In the genomic region with DNA sequence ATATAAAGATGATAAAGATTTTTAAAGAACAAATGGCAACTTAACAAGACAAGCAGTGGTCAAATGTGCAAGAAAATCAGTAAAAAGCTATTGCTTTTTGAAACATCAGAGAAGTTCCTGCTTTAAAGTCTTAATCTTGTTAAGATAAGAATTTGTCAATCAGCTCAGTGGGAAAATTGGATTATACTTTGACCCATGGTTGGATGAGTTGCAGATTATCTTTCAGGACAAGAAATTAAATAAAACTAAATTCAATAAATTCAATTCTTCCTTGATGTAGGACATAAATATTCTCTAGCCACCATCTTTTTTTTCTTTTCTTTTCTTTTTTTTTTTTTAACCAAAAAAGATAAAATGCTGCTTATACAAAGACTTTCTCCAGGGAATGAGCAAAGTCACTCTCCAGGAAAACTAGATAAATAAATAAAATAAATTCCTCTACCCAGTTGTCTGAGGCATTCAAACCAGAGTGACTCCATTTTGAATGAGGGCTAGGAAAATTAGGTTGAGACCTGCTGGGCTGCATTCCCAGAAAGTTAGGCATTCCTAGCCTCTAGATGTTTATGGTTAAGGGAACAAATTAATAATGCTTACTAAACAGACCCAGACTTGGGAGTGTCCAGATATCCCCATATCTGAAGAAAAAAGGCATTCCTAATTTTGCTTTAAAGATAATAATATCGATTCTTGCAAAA, we compare ENCODE assay signal across 22 cellular contexts.
DNase-seq lines count a peak whose midpoint lies in the region; ATAC-seq and TF ChIP-seq lines count a peak whose summit lies in the region.
"Had no signal": no experiment of that assay in that cellular context is flagged by ENCODE, and none has a peak within 500 bp of the region (broad histone marks: within the 10 kb centered on the region; RNA-seq: fewer than 3 reads in every experiment).

No MANE protein-coding gene starts in this region.

- H3K56ac ChIP-seq in mesendoderm (ENCODE audit: low read length), result no peak overlapping the region

- TF ChIP-seq CTCF in cardiac muscle cell (IDR thresholded peaks at IDR 0.05; ENCODE audit: low read depth, low read length) (no peak), heart right ventricle (IDR thresholded peaks at IDR 0.05) (no peak)

- DNase-seq in cardiac muscle cell (ENCODE audit: low read depth in 1 of 2, low spot score in 1 of 2) (no peak), heart right ventricle (no peak), SK-N-DZ (ENCODE audit: low spot score) (peak; percentile 72), mesendoderm (peak; percentile 23), GM03348 (ENCODE audit: low spot score) (no peak), NOMO-1 treated with dmso at 0.1 percent for 144 hours (lab: John Stamatoyannopoulos, UW; ENCODE audit: unreplicated experiment) (no peak), NCI-H2171 (lab: John Stamatoyannopoulos, UW) (no peak)
- DNase-seq: 8988T; ACHN; AML-193; BE2C; CD4-positive, alpha-beta T cell; CD8-positive, alpha-beta memory T cell; DMS 273 treated with DMSO at 0.1 percent for 48 hours; DMS79; EL; GF-D8; GOT3; HFFc6 had no signal

- H3K79me2 ChIP-seq in mesendoderm (ENCODE audit: control insufficient read depth, insufficient read depth, low read length), result no peaks in the 10 kb centered on the region

- H2BK15ac ChIP-seq in mesendoderm (replicated peaks; ENCODE audit: low read depth), result no peak overlapping the region

- H3K4me2 ChIP-seq in mesendoderm (ENCODE audit: low read length), result no peak overlapping the region
- H3K4me2 ChIP-seq: A549; BLaER1 treated with 17β-estradiol and CSF1 and Interleukin-3, amounts not matched to agents 10 nM and 100 nM had no signal

- no peak overlapping the region for H4K5ac ChIP-seq in mesendoderm (ENCODE audit: low read length)

- no peak overlapping the region for H4K8ac ChIP-seq in mesendoderm (ENCODE audit: low read depth, low read length)

- H3K4me1 ChIP-seq in cardiac muscle cell (ENCODE audit: low read depth), result peaks cover 11% of the 10 kb centered on the region
- no peaks in the 10 kb centered on the region for H3K4me1 ChIP-seq in heart right ventricle
- H3K4me1 ChIP-seq in mesendoderm (ENCODE audit: control insufficient read depth, low read depth, low read length), result no peaks in the 10 kb centered on the region
- H3K4me1 ChIP-seq: A549, HAP-1 had no signal

- H3K4me3 ChIP-seq in cardiac muscle cell, result no peak overlapping the region
- no peak overlapping the region for H3K4me3 ChIP-seq in heart right ventricle
- no peak overlapping the region for H3K4me3 ChIP-seq in mesendoderm (ENCODE audit: low read length)
- H3K4me3 ChIP-seq: A549; BLaER1 treated with 17β-estradiol and CSF1 and Interleukin-3, amounts not matched to agents 10 nM and 100 nM; HAP-1 had no signal

- no peak overlapping the region for H3K23ac ChIP-seq in mesendoderm (ENCODE audit: low read length)

- H3K4ac ChIP-seq in mesendoderm (ENCODE audit: low read depth, low read length), result no peak overlapping the region

- ATAC-seq in heart right ventricle, result no peak
- ATAC-seq: A549 had no signal

- no peak overlapping the region for H3K18ac ChIP-seq in mesendoderm (ENCODE audit: low read length)

- intact Hi-C loops in heart right ventricle (cut with DNase I), result no loop called here

- H3K9ac ChIP-seq in mesendoderm (ENCODE audit: low read length), result no peak overlapping the region
- H3K9ac ChIP-seq: BLaER1 treated with 17β-estradiol and CSF1 and Interleukin-3, amounts not matched to agents 10 nM and 100 nM had no signal

- H3K9me3 ChIP-seq in cardiac muscle cell (ENCODE audit: low read depth), result no peaks in the 10 kb centered on the region
- H3K9me3 ChIP-seq in heart right ventricle, result no peaks in the 10 kb centered on the region
- H3K9me3 ChIP-seq: A549; BE2C; BLaER1 treated with 17β-estradiol and CSF1 and Interleukin-3, amounts not matched to agents 10 nM and 100 nM; HAP-1 had no signal

- H3K36me3 ChIP-seq in cardiac muscle cell (no peaks in the 10 kb centered on the region), heart right ventricle (no peaks in the 10 kb centered on the region), mesendoderm (ENCODE audit: control insufficient read depth, insufficient read depth, low read length) (no peaks in the 10 kb centered on the region)
- H3K36me3 ChIP-seq: BE2C; BLaER1 treated with 17β-estradiol and CSF1 and Interleukin-3, amounts not matched to agents 10 nM and 100 nM; HAP-1 had no signal

- H3K27ac ChIP-seq in cardiac muscle cell (peak overlapping the region; percentile 29), heart right ventricle (no peak overlapping the region), mesendoderm (ENCODE audit: low read depth, low read length) (no peak overlapping the region)
- H3K27ac ChIP-seq: A549; BLaER1 treated with 17β-estradiol and CSF1 and Interleukin-3, amounts not matched to agents 10 nM and 100 nM had no signal

- no peak overlapping the region for H2BK5ac ChIP-seq in mesendoderm (ENCODE audit: low read length)

- no peak overlapping the region for H2AK5ac ChIP-seq in mesendoderm (ENCODE audit: low read length)

- H2BK120ac ChIP-seq in mesendoderm (ENCODE audit: low read depth, low read length), result no peak overlapping the region

- no peaks in the 10 kb centered on the region for H3K27me3 ChIP-seq in cardiac muscle cell
- H3K27me3 ChIP-seq in heart right ventricle, result no peaks in the 10 kb centered on the region
- no peaks in the 10 kb centered on the region for H3K27me3 ChIP-seq in mesendoderm (ENCODE audit: insufficient read depth, low read length, poor library complexity)
- H3K27me3 ChIP-seq: BE2C; BLaER1 treated with 17β-estradiol and CSF1 and Interleukin-3, amounts not matched to agents 10 nM and 100 nM had no signal

- 69 to 74% methylated on average over 1 of the region's 1 CpG for WGBS in heart right ventricle, 2 donors
- no CpG with 5 or more reads among the region's 1 CpG for WGBS in mesendoderm (ENCODE audit: extremely low coverage, insufficient coverage, low lambda C conversion rate)

- no peaks in the 10 kb centered on the region for H3K79me1 ChIP-seq in mesendoderm (ENCODE audit: low read length)

Comparison
In these comparisons a context has a peak if more than half of its experiments do, and no peak if none do; other contexts are left out.
1. DNase-seq: peak in SK-N-DZ (single experiment) and mesendoderm (single experiment); none in cardiac muscle cell (0 of 2), heart right ventricle (0 of 2), GM03348 (single experiment), NOMO-1 treated with dmso at 0.1 percent for 144 hours (single experiment) and NCI-H2171 (single experiment).